29 cellular contexts compared by ENCODE assay signal in genomic region chr3:14039149-14039548, GRCh38.
"Had no signal": no experiment of that assay in that cellular context is flagged by ENCODE, and none has a peak within 500 bp of the region (broad histone marks: within the 10 kb centered on the region; RNA-seq: fewer than 3 reads in every experiment).

No MANE protein-coding gene starts in this region.

- H3K27me3 ChIP-seq: ovary, right lobe of liver, sigmoid colon, stomach, thyroid gland, tibial nerve, upper lobe of left lung, uterus had no signal

- H3K27ac Mint-ChIP-seq: naive thymus-derived CD8-positive, alpha-beta T cell; natural killer cell treated with Interleukin-12 subunit alpha and Interleukin-12 subunit beta and Interleukin-15 and Interleukin-18, amount 100 ng/mL, for 72 hours; nephron progenitor cell; progenitor cell of endocrine pancreas; stimulated activated effector memory CD8-positive, alpha-beta T cell treated with anti-CD3 and anti-CD28 coated beads, Interleukin-12 subunit alpha, Interleukin-12 subunit beta, amount 100 ng/mL, for 72 hours; stimulated activated naive B cell treated with anti-CD40 and anti-IgM and Interleukin-4, amounts not matched to agents 10 μg/mL and 1 μg/mL and 100 μg/mL, for 72 hours; stimulated activated naive CD8-positive, alpha-beta T cell treated with anti-CD3 and anti-CD28 coated beads, Interleukin-15, Interleukin-2, amounts not matched to agents 100 ng/mL and 50 ng/mL, for 24 hours had no signal

- H3K4me3 Mint-ChIP-seq: naive thymus-derived CD8-positive, alpha-beta T cell; natural killer cell treated with Interleukin-12 subunit alpha and Interleukin-12 subunit beta and Interleukin-15 and Interleukin-18, amount 100 ng/mL, for 72 hours; nephron progenitor cell; neural crest cell; stimulated activated effector memory CD8-positive, alpha-beta T cell treated with anti-CD3 and anti-CD28 coated beads, Interleukin-12 subunit alpha, Interleukin-12 subunit beta, amount 100 ng/mL, for 72 hours; stimulated activated naive B cell treated with anti-CD40 and anti-IgM and Interleukin-4, amounts not matched to agents 10 μg/mL and 1 μg/mL and 100 μg/mL, for 72 hours; stimulated activated naive CD8-positive, alpha-beta T cell treated with anti-CD3 and anti-CD28 coated beads, Interleukin-15, Interleukin-2, amounts not matched to agents 100 ng/mL and 50 ng/mL, for 24 hours had no signal

- H3K36me3 ChIP-seq: ovary, right lobe of liver, sigmoid colon, stomach, thoracic aorta, thyroid gland, tibial nerve, upper lobe of left lung, uterus had no signal

- H3K9me3 ChIP-seq: ovary, thyroid gland had no signal

- ATAC-seq: naive thymus-derived CD8-positive, alpha-beta T cell; natural killer cell treated with Interleukin-12 subunit alpha and Interleukin-12 subunit beta and Interleukin-15 and Interleukin-18, amount 100 ng/mL, for 72 hours; psoas muscle; right lobe of liver; stimulated activated effector memory CD8-positive, alpha-beta T cell treated with anti-CD3 and anti-CD28 coated beads, Interleukin-12 subunit alpha, Interleukin-12 subunit beta, amount 100 ng/mL, for 72 hours; stimulated activated naive B cell treated with anti-CD40 and anti-IgM and Interleukin-4, amounts not matched to agents 10 μg/mL and 1 μg/mL and 100 μg/mL, for 72 hours had no signal

- H3K27ac ChIP-seq: ovary, parathyroid adenoma, psoas muscle, right lobe of liver, sigmoid colon, stomach, thoracic aorta, thyroid gland, tibial nerve, upper lobe of left lung, uterus had no signal

- H2AFZ ChIP-seq: parathyroid adenoma had no signal

- H3K4me3 ChIP-seq: ovary, psoas muscle, right lobe of liver, sigmoid colon, stomach, thoracic aorta, thyroid gland, tibial nerve, upper lobe of left lung, uterus had no signal

- H3K4me1 Mint-ChIP-seq: naive thymus-derived CD8-positive, alpha-beta T cell; nephron progenitor cell; neural crest cell; stimulated activated effector memory CD8-positive, alpha-beta T cell treated with anti-CD3 and anti-CD28 coated beads, Interleukin-12 subunit alpha, Interleukin-12 subunit beta, amount 100 ng/mL, for 72 hours; stimulated activated naive B cell treated with anti-CD40 and anti-IgM and Interleukin-4, amounts not matched to agents 10 μg/mL and 1 μg/mL and 100 μg/mL, for 72 hours had no signal

- DNase-seq: naive thymus-derived CD8-positive, alpha-beta T cell; nephron progenitor cell; occipital lobe; ovary; posterior cingulate gyrus; psoas muscle; right cardiac atrium; right lobe of liver; sigmoid colon; small intestine; stimulated activated CD4-positive, alpha-beta T cell treated with anti-CD3 and anti-CD28 coated beads, Interleukin-15, amount 100 ng/mL, for 24 hours; stimulated activated CD4-positive, alpha-beta T cell treated with anti-CD3 and anti-CD28 coated beads, Interleukin-2, amount 100 ng/mL, for 24 hours; stimulated activated CD4-positive, alpha-beta T cell treated with anti-CD3 and anti-CD28 coated beads, Interleukin-2, amount 100 ng/mL, for 48 hours; stimulated activated CD4-positive, alpha-beta T cell treated with anti-CD3 and anti-CD28 coated beads, Interleukin-4, amount 100 ng/mL, for 24 hours; stimulated activated naive B cell treated with anti-CD40 and anti-IgM and Interleukin-4, amounts not matched to agents 10 μg/mL and 1 μg/mL and 100 μg/mL, for 72 hours; stimulated activated naive CD4-positive, alpha-beta T cell treated with Interleukin-2 at 50 U/mL for 16 hours; stomach; thyroid gland; trophoblast cell; upper lobe of left lung; uterus had no signal

- H3K36me3 Mint-ChIP-seq: stimulated activated effector memory CD8-positive, alpha-beta T cell treated with anti-CD3 and anti-CD28 coated beads, Interleukin-12 subunit alpha, Interleukin-12 subunit beta, amount 100 ng/mL, for 72 hours had no signal

- H3K4me1 ChIP-seq: parathyroid adenoma, psoas muscle, right lobe of liver, stomach, thyroid gland, uterus had no signal

- H3K79me2 ChIP-seq: parathyroid adenoma had no signal

- H3K27me3 Mint-ChIP-seq: progenitor cell of endocrine pancreas; stimulated activated naive CD8-positive, alpha-beta T cell treated with anti-CD3 and anti-CD28 coated beads, Interleukin-15, Interleukin-2, amounts not matched to agents 100 ng/mL and 50 ng/mL, for 24 hours had no signal

- H3K9ac ChIP-seq: parathyroid adenoma had no signal
